In the genomic region with DNA sequence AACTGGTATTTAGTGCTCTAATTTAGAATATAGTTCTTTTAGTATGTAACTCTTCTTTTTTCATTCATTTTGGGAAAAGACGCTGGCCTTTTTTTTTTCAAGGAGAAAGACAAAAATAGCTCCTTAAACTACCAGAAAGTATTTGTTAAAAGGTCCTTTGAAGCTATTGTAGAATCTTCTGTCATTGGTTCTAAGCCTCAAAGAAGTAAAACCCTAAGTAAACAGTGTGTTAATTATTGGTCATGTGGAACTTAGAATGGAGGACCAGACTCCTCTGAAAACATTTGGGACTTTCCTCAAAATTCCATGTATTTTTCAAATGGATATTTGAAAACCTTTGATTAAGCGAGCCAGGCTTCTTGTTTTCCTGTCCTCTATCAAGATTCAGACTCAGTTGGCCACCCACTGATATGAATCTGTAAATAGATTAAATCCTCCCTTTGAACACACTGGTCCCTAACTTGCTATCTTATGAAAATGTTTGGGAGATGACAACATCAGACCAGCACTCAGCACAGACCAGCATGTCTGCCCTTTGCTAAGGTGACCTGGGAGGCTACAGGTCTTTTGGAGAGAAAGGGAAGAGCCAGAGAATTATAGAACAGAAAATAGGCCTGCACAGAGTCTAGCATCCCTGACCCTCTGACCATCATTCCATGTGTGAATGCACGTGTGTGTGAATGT, we compare ENCODE assay signal across 28 cellular contexts.
"Had no signal": no experiment of that assay in that cellular context is flagged by ENCODE, and none has a peak within 500 bp of the region (broad histone marks: within the 10 kb centered on the region; RNA-seq: fewer than 3 reads in every experiment).

No MANE protein-coding gene starts in this region.

- H3K36me3 Mint-ChIP-seq: activated naive CD8-positive, alpha-beta T cell; WTC11 had no signal

- H3K9me3 Mint-ChIP-seq: activated CD4-positive, alpha-beta memory T cell treated with anti-CD3 and anti-CD28 coated beads, Interleukin-2, amount 10 ng/mL, durations not matched to agents 7 days and 5 days; activated CD4-positive, alpha-beta T cell treated with anti-CD3 and anti-CD28 coated beads, Interleukin-2, amount 10 ng/mL, durations not matched to agents 7 days and 5 days; activated T-cell treated with anti-CD3 and anti-CD28 coated beads, Interleukin-2, amount 50 U/mL, for 24 hours; activated T-helper 17 cell treated with anti-CD3 and anti-CD28 coated beads, Interleukin-2, amount 50 U/mL, for 72 hours; effector memory CD8-positive, alpha-beta T cell; WTC11 had no signal

- H3K4me1 Mint-ChIP-seq: activated CD4-positive, alpha-beta memory T cell treated with anti-CD3 and anti-CD28 coated beads, Interleukin-2, amount 10 ng/mL, durations not matched to agents 7 days and 5 days; activated CD4-positive, alpha-beta T cell treated with anti-CD3 and anti-CD28 coated beads, Interleukin-2, amount 10 ng/mL, durations not matched to agents 7 days and 5 days; activated T-helper 17 cell treated with anti-CD3 and anti-CD28 coated beads, Interleukin-2, amount 50 U/mL, for 72 hours; T-helper 17 cell had no signal

- H3K4me3 ChIP-seq: esophagus muscularis mucosa, gastroesophageal sphincter had no signal

- H3K4me1 ChIP-seq: esophagus muscularis mucosa, foreskin keratinocyte, gastroesophageal sphincter had no signal

- H3K27me3 Mint-ChIP-seq: activated CD4-positive, alpha-beta memory T cell treated with anti-CD3 and anti-CD28 coated beads, Interleukin-2, amount 10 ng/mL, durations not matched to agents 7 days and 5 days; activated CD4-positive, alpha-beta T cell treated with anti-CD3 and anti-CD28 coated beads, Interleukin-2, amount 10 ng/mL, durations not matched to agents 7 days and 5 days; activated naive CD8-positive, alpha-beta T cell had no signal

- H3K27ac ChIP-seq: esophagus muscularis mucosa, foreskin keratinocyte, gastroesophageal sphincter, VCaP had no signal

- H3K27me3 ChIP-seq: gastroesophageal sphincter had no signal

- ATAC-seq: activated T-helper 17 cell treated with anti-CD3 and anti-CD28 coated beads, Interleukin-2, amount 50 U/mL, for 72 hours; effector memory CD8-positive, alpha-beta T cell; foreskin keratinocyte; gastroesophageal sphincter; T-helper 17 cell; WTC11 had no signal

- H3K4me3 Mint-ChIP-seq: activated CD4-positive, alpha-beta memory T cell treated with anti-CD3 and anti-CD28 coated beads, Interleukin-2, amount 10 ng/mL, durations not matched to agents 7 days and 5 days; activated CD4-positive, alpha-beta T cell treated with anti-CD3 and anti-CD28 coated beads, Interleukin-2, amount 10 ng/mL, durations not matched to agents 7 days and 5 days; activated naive CD8-positive, alpha-beta T cell; activated T-cell treated with anti-CD3 and anti-CD28 coated beads, Interleukin-2, amount 50 U/mL, for 24 hours; activated T-helper 17 cell treated with anti-CD3 and anti-CD28 coated beads, Interleukin-2, amount 50 U/mL, for 72 hours; effector memory CD8-positive, alpha-beta T cell; T-helper 17 cell; WTC11 had no signal

- H3K36me3 ChIP-seq: esophagus muscularis mucosa, gastroesophageal sphincter had no signal

- H3K27ac Mint-ChIP-seq: activated CD4-positive, alpha-beta memory T cell treated with anti-CD3 and anti-CD28 coated beads, Interleukin-2, amount 10 ng/mL, durations not matched to agents 7 days and 5 days; activated CD4-positive, alpha-beta T cell treated with anti-CD3 and anti-CD28 coated beads, Interleukin-2, amount 10 ng/mL, durations not matched to agents 7 days and 5 days; activated naive CD8-positive, alpha-beta T cell; activated T-cell treated with anti-CD3 and anti-CD28 coated beads, Interleukin-2, amount 50 U/mL, for 24 hours; activated T-helper 17 cell treated with anti-CD3 and anti-CD28 coated beads, Interleukin-2, amount 50 U/mL, for 72 hours; effector memory CD8-positive, alpha-beta T cell; T-helper 17 cell; WTC11 had no signal

- DNase-seq: activated CD4-positive, alpha-beta memory T cell treated with anti-CD3 and anti-CD28 coated beads, Interleukin-2, amount 10 ng/mL, durations not matched to agents 7 days and 5 days; activated CD4-positive, alpha-beta T cell treated with anti-CD3 and anti-CD28 coated beads for 1 hour; activated CD4-positive, alpha-beta T cell treated with anti-CD3 and anti-CD28 coated beads for 4 hours; activated CD4-positive, alpha-beta T cell treated with anti-CD3 and anti-CD28 coated beads, Interleukin-2, amount 10 ng/mL, durations not matched to agents 7 days and 5 days; activated CD4-positive, alpha-beta T cell treated with anti-CD3 and anti-CD28 coated beads, Interleukin-2, amount 50 U/mL, for 4 hours; activated CD8-positive, alpha-beta memory T cell treated with anti-CD3 and anti-CD28 coated beads, Interleukin-2, amount 50 U/mL, for 48 hours; activated effector memory CD4-positive, alpha-beta T cell treated with Interleukin-2 at 50 U/mL for 16 hours; activated gamma-delta T cell treated with Interleukin-2 at 50 U/mL for 16 hours; activated naive CD4-positive, alpha-beta T cell treated with anti-CD3 and anti-CD28 coated beads, Interleukin-2, amount 50 U/mL, for 16 hours; activated naive CD4-positive, alpha-beta T cell treated with Interleukin-2 at 50 U/mL for 16 hours; activated T-cell treated with anti-CD3 and anti-CD28 coated beads for 4 hours; activated T-cell treated with anti-CD3 and anti-CD28 coated beads, Interleukin-2, amount 50 U/mL, for 24 hours; amniotic stem cell; anterior cingulate cortex; cortex of kidney; dermis blood vessel endothelial cell; effector CD4-positive, alpha-beta T cell; effector memory CD8-positive, alpha-beta T cell; erythroblast; foreskin keratinocyte; T-helper 1 cell; T-helper 17 cell had no signal
